ENCODE assay signal across 1 cellular context in genomic region chr2:209141818-209142217, GRCh38.
TF ChIP-seq lines count a peak whose summit lies in the region.

No MANE protein-coding gene starts in this region.

TF ChIP-seq in A549, 52 proteins besides CTCF, POLR2A, EP300 and RAD21:
- TF ChIP-seq, protein P1, sequence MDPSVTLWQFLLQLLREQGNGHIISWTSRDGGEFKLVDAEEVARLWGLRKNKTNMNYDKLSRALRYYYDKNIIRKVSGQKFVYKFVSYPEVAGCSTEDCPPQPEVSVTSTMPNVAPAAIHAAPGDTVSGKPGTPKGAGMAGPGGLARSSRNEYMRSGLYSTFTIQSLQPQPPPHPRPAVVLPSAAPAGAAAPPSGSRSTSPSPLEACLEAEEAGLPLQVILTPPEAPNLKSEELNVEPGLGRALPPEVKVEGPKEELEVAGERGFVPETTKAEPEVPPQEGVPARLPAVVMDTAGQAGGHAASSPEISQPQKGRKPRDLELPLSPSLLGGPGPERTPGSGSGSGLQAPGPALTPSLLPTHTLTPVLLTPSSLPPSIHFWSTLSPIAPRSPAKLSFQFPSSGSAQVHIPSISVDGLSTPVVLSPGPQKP (IDR thresholded peaks at IDR 0.05; ENCODE audit: low read depth, low read length) = no peak
- TF ChIP-seq E2F6 (IDR thresholded peaks at IDR 0.05; ENCODE audit: borderline replicate concordance, low read depth) (no peak), FOSL2 (IDR thresholded peaks at IDR 0.05) (no peak), FOSL2 (CRISPR knock-in tag; IDR thresholded peaks at IDR 0.05) (peak; percentile 63), ATOH8 (CRISPR knock-in tag; IDR thresholded peaks at IDR 0.05; ENCODE audit: low read depth) (no peak), CHD4 (IDR thresholded peaks at IDR 0.05; ENCODE audit: borderline replicate concordance) (no peak), HDAC2 (IDR thresholded peaks at IDR 0.05) (no peak)
